In the genomic region with DNA sequence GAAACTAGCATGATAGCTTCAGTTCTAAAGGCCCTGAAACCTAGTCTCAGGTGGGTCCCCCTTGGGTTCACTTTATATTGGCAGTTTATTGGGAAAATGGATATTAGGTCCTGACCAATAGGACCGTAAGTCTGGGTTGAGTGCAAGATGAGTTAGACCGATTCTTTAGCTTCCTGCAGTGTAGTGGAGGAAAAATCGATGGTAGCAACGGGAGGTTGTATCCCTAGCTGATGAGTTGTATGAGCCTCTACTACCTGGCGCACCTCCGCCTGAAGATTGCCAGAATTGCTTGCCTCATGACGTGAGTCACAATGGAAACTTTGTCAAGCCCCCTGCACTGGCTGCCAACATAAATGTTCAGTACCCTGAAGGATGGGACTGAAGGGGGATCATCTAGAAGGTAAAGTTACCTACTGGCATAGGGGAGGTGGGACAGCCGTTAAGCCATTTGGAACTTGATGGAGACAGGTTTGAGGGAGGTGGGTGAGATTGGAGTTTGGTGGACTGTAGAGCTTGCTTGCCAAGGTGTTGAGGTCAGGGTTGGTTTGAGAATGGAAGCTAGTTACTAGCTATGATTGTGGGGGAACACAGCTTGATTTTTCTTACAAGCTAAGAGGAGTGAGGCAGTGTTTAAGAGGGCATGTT, we compare ENCODE assay signal across 1 cellular context.
A peak's percentile ranks its signal among the peaks of the same experiment; 100 is the strongest.
TF ChIP-seq lines count a peak whose summit lies in the region.

No MANE protein-coding gene starts in this region.

TF ChIP-seq in HepG2, 621 proteins besides CTCF, POLR2A, EP300 and RAD21 (continued from another document and continues in another):
- TF ChIP-seq ELF3 (CRISPR knock-in tag; IDR thresholded peaks at IDR 0.05) (no peak), ASH2L (IDR thresholded peaks at IDR 0.05; ENCODE audit: insufficient read length, low read depth, low read length) (no peak), ZBTB38 (CRISPR knock-in tag; IDR thresholded peaks at IDR 0.05) (no peak), SYNCRIP (IDR thresholded peaks at IDR 0.05; ENCODE audit: insufficient read depth, low read depth, low read length) (no peak), PHB2 (IDR thresholded peaks at IDR 0.05; ENCODE audit: partially characterized antibody) (no peak), ZNF546 (CRISPR knock-in tag; conservative IDR thresholded peaks at IDR 0.05) (no peak), KLF13 (CRISPR knock-in tag; IDR thresholded peaks at IDR 0.05) (no peak), CENPT (CRISPR knock-in tag; IDR thresholded peaks at IDR 0.05; ENCODE audit: low read depth) (no peak), ZSCAN22 (CRISPR knock-in tag; IDR thresholded peaks at IDR 0.05) (no peak), HMG20A (CRISPR knock-in tag; IDR thresholded peaks at IDR 0.05; ENCODE audit: borderline replicate concordance) (no peak), ZNF3 (CRISPR knock-in tag; IDR thresholded peaks at IDR 0.05) (no peak), ZNF34 (CRISPR knock-in tag; IDR thresholded peaks at IDR 0.05; ENCODE audit: borderline replicate concordance) (0 out of 2 replicates have a peak, but pooled peaks have one; percentile 59), FOXK1 (CRISPR knock-in tag; IDR thresholded peaks at IDR 0.05; ENCODE audit: borderline replicate concordance, low read depth) (no peak), MAF1 (CRISPR knock-in tag; IDR thresholded peaks at IDR 0.05; ENCODE audit: borderline replicate concordance) (no peak), ZFP82 (CRISPR knock-in tag; IDR thresholded peaks at IDR 0.05; ENCODE audit: borderline replicate concordance) (no peak), SNRNP70 (IDR thresholded peaks at IDR 0.05; ENCODE audit: low read depth, low read length) (no peak), ZNF260 (CRISPR knock-in tag; IDR thresholded peaks at IDR 0.05; ENCODE audit: borderline replicate concordance, low read depth) (no peak), ATF7-NPFF (CRISPR knock-in tag; IDR thresholded peaks at IDR 0.05; ENCODE audit: low read depth) (peak; percentile 29; the same call in 1 of the 2 replicates), SRY (CRISPR knock-in tag; IDR thresholded peaks at IDR 0.05) (no peak), KLF6 (CRISPR knock-in tag; IDR thresholded peaks at IDR 0.05) (0 out of 2 replicates have a peak, but pooled peaks have one; percentile 66), NFE2L2 (IDR thresholded peaks at IDR 0.05; ENCODE audit: low read length) (no peak), SRF (IDR thresholded peaks at IDR 0.05; ENCODE audit: low read depth, low read length) (no peak), SP1 (IDR thresholded peaks at IDR 0.05) (no peak), SP1 (CRISPR knock-in tag; IDR thresholded peaks at IDR 0.05) (no peak), ATF7 (IDR thresholded peaks at IDR 0.05) (no peak), ATF7 (CRISPR knock-in tag; IDR thresholded peaks at IDR 0.05) (no peak), MTF2 (CRISPR knock-in tag; IDR thresholded peaks at IDR 0.05; ENCODE audit: borderline replicate concordance) (no peak), SATB2 (CRISPR knock-in tag; IDR thresholded peaks at IDR 0.05) (no peak), ARNTL (CRISPR knock-in tag; IDR thresholded peaks at IDR 0.05) (no peak), ZNF224 (CRISPR knock-in tag; IDR thresholded peaks at IDR 0.05) (no peak), MTA1 (CRISPR knock-in tag; IDR thresholded peaks at IDR 0.05; ENCODE audit: borderline replicate concordance) (no peak), MLLT10 (CRISPR knock-in tag; IDR thresholded peaks at IDR 0.05) (no peak), ZFP62 (CRISPR knock-in tag; IDR thresholded peaks at IDR 0.05) (no peak), SMAD1 (CRISPR knock-in tag; IDR thresholded peaks at IDR 0.05; ENCODE audit: borderline replicate concordance, low read depth) (no peak), SRSF9 (IDR thresholded peaks at IDR 0.05; ENCODE audit: borderline replicate concordance, insufficient read depth, low read depth, low read length, poor library complexity, severe bottlenecking) (no peak), ZNF256 (CRISPR knock-in tag; conservative IDR thresholded peaks at IDR 0.05) (no peak), U2AF2 (IDR thresholded peaks at IDR 0.05; ENCODE audit: low read depth, low read length) (no peak), ZNF766 (CRISPR knock-in tag; IDR thresholded peaks at IDR 0.05; ENCODE audit: borderline replicate concordance) (0 out of 2 replicates have a peak, but pooled peaks have one; percentile 12), ZSCAN20 (CRISPR knock-in tag; IDR thresholded peaks at IDR 0.05; ENCODE audit: borderline replicate concordance) (no peak), ELF4 (CRISPR knock-in tag; IDR thresholded peaks at IDR 0.05; ENCODE audit: borderline replicate concordance) (no peak), ZNF777 (CRISPR knock-in tag; IDR thresholded peaks at IDR 0.05) (no peak; the same call in 1 of the 2 replicates)
- TF ChIP-seq, protein P1, sequence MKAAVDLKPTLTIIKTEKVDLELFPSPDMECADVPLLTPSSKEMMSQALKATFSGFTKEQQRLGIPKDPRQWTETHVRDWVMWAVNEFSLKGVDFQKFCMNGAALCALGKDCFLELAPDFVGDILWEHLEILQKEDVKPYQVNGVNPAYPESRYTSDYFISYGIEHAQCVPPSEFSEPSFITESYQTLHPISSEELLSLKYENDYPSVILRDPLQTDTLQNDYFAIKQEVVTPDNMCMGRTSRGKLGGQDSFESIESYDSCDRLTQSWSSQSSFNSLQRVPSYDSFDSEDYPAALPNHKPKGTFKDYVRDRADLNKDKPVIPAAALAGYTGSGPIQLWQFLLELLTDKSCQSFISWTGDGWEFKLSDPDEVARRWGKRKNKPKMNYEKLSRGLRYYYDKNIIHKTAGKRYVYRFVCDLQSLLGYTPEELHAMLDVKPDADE (CRISPR knock-in tag; IDR thresholded peaks at IDR 0.05): no peak
- TF ChIP-seq, protein P2, sequence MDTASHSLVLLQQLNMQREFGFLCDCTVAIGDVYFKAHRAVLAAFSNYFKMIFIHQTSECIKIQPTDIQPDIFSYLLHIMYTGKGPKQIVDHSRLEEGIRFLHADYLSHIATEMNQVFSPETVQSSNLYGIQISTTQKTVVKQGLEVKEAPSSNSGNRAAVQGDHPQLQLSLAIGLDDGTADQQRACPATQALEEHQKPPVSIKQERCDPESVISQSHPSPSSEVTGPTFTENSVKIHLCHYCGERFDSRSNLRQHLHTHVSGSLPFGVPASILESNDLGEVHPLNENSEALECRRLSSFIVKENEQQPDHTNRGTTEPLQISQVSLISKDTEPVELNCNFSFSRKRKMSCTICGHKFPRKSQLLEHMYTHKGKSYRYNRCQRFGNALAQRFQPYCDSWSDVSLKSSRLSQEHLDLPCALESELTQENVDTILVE (CRISPR knock-in tag; IDR thresholded peaks at IDR 0.05): no peak; the same call in 1 of the 2 replicates
- TF ChIP-seq, protein P3, sequence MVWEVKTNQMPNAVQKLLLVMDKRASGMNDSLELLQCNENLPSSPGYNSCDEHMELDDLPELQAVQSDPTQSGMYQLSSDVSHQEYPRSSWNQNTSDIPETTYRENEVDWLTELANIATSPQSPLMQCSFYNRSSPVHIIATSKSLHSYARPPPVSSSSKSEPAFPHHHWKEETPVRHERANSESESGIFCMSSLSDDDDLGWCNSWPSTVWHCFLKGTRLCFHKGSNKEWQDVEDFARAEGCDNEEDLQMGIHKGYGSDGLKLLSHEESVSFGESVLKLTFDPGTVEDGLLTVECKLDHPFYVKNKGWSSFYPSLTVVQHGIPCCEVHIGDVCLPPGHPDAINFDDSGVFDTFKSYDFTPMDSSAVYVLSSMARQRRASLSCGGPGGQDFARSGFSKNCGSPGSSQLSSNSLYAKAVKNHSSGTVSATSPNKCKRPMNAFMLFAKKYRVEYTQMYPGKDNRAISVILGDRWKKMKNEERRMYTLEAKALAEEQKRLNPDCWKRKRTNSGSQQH (CRISPR knock-in tag; IDR thresholded peaks at IDR 0.05; ENCODE audit: low read depth): no peak
- TF ChIP-seq, protein P4, sequence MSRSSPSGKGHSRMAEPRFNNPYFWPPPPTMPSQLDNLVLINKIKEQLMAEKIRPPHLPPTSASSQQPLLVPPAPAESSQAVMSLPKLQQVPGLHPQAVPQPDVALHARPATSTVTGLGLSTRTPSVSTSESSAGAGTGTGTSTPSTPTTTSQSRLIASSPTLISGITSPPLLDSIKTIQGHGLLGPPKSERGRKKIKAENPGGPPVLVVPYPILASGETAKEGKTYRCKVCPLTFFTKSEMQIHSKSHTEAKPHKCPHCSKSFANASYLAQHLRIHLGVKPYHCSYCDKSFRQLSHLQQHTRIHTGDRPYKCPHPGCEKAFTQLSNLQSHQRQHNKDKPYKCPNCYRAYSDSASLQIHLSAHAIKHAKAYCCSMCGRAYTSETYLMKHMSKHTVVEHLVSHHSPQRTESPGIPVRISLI (CRISPR knock-in tag; IDR thresholded peaks at IDR 0.05; ENCODE audit: borderline replicate concordance): no peak
- TF ChIP-seq, protein P5, sequence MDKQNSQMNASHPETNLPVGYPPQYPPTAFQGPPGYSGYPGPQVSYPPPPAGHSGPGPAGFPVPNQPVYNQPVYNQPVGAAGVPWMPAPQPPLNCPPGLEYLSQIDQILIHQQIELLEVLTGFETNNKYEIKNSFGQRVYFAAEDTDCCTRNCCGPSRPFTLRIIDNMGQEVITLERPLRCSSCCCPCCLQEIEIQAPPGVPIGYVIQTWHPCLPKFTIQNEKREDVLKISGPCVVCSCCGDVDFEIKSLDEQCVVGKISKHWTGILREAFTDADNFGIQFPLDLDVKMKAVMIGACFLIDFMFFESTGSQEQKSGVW (CRISPR knock-in tag; IDR thresholded peaks at IDR 0.05; ENCODE audit: borderline replicate concordance): no peak
- TF ChIP-seq, protein P6, sequence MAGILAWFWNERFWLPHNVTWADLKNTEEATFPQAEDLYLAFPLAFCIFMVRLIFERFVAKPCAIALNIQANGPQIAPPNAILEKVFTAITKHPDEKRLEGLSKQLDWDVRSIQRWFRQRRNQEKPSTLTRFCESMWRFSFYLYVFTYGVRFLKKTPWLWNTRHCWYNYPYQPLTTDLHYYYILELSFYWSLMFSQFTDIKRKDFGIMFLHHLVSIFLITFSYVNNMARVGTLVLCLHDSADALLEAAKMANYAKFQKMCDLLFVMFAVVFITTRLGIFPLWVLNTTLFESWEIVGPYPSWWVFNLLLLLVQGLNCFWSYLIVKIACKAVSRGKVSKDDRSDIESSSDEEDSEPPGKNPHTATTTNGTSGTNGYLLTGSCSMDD (CRISPR knock-in tag; IDR thresholded peaks at IDR 0.05): no peak
- TF ChIP-seq, protein P7, sequence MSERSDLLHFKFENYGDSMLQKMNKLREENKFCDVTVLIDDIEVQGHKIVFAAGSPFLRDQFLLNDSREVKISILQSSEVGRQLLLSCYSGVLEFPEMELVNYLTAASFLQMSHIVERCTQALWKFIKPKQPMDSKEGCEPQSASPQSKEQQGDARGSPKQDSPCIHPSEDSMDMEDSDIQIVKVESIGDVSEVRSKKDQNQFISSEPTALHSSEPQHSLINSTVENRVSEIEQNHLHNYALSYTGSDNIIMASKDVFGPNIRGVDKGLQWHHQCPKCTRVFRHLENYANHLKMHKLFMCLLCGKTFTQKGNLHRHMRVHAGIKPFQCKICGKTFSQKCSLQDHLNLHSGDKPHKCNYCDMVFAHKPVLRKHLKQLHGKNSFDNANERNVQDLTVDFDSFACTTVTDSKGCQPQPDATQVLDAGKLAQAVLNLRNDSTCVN (CRISPR knock-in tag; IDR thresholded peaks at IDR 0.05; ENCODE audit: borderline replicate concordance): no peak
- TF ChIP-seq, protein P8, sequence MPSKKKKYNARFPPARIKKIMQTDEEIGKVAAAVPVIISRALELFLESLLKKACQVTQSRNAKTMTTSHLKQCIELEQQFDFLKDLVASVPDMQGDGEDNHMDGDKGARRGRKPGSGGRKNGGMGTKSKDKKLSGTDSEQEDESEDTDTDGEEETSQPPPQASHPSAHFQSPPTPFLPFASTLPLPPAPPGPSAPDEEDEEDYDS (CRISPR knock-in tag; IDR thresholded peaks at IDR 0.05): no peak
- TF ChIP-seq, protein P9, sequence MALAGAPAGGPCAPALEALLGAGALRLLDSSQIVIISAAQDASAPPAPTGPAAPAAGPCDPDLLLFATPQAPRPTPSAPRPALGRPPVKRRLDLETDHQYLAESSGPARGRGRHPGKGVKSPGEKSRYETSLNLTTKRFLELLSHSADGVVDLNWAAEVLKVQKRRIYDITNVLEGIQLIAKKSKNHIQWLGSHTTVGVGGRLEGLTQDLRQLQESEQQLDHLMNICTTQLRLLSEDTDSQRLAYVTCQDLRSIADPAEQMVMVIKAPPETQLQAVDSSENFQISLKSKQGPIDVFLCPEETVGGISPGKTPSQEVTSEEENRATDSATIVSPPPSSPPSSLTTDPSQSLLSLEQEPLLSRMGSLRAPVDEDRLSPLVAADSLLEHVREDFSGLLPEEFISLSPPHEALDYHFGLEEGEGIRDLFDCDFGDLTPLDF (CRISPR knock-in tag; IDR thresholded peaks at IDR 0.05): no peak
- TF ChIP-seq, protein P10, sequence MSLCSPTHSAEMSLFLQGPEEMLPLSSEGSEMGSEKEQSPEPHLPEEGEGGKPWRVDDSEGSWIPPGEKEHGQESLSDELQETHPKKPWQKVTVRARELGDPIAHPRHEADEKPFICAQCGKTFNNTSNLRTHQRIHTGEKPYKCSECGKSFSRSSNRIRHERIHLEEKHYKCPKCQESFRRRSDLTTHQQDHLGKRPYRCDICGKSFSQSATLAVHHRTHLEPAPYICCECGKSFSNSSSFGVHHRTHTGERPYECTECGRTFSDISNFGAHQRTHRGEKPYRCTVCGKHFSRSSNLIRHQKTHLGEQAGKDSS (CRISPR knock-in tag; IDR thresholded peaks at IDR 0.05; ENCODE audit: borderline replicate concordance, low read depth): no peak
- TF ChIP-seq, protein P11, sequence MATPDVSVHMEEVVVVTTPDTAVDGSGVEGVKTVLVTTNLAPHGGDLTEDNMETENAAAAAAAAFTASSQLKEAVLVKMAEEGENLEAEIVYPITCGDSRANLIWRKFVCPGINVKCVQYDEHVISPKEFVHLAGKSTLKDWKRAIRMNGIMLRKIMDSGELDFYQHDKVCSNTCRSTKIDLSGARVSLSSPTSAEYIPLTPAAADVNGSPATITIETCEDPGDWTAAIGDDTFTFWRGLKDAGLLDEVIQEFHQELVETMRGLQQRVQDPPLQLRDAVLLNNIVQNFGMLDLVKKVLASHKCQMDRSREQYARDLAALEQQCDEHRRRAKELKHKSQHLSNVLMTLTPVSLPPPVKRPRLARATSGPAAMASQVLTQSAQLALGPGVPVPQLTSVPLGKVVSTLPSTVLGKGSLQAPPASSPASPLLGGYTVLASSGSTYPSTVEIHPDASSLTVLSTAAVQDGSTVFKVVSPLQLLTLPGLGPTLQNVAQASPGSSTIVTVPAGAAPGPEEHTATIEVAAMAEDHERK (CRISPR knock-in tag; IDR thresholded peaks at IDR 0.05; ENCODE audit: low read depth): no peak
- TF ChIP-seq, protein P12, sequence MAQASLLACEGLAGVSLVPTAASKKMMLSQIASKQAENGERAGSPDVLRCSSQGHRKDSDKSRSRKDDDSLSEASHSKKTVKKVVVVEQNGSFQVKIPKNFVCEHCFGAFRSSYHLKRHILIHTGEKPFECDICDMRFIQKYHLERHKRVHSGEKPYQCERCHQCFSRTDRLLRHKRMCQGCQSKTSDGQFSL (CRISPR knock-in tag; IDR thresholded peaks at IDR 0.05): peak; percentile 58; the same call in 1 of the 2 replicates
- TF ChIP-seq, protein P13, sequence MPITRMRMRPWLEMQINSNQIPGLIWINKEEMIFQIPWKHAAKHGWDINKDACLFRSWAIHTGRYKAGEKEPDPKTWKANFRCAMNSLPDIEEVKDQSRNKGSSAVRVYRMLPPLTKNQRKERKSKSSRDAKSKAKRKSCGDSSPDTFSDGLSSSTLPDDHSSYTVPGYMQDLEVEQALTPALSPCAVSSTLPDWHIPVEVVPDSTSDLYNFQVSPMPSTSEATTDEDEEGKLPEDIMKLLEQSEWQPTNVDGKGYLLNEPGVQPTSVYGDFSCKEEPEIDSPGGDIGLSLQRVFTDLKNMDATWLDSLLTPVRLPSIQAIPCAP (CRISPR knock-in tag; IDR thresholded peaks at IDR 0.05; ENCODE audit: low read depth): no peak
